ENCODE assay signal across 29 cellular contexts in the genomic region with DNA sequence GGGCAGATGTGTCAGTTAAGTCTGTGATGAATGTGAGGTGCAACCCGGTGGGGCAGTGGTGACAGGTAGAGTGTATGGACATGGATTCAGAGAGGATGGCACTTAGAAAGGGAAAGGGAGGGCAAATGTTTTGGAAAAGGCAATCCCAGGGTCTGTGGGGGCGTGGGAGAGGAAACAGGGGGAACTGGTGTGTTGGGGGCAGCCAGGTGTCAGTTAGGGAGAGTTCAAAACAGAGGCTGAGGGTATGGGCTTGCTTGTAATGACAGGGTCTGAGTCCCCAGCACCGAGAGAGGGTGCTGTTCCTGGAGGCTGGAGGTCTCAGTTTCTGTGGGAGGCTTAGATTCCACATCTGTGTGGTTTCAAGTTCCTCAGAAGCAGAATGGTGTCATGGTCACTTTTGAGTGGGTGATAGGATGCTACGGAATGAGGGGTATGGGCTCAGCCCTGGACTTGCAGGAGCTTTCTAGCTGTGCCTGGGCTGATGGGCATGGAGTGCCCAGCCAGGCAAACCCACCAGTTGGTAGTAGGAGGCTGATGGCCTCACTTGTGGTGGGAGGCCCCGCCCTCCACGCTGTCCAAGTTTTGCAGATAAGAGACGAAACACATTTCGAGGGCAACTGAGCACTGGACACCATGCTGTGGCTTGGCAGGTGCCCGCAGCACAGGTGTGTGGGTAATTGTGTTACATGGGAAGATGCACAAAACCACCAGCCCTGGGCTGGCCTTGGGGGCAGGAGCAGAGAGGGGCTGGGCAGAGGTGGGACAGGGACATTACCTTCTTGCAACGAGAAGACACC.
"Had no signal": no experiment of that assay in that cellular context is flagged by ENCODE, and none has a peak within 500 bp of the region (broad histone marks: within the 10 kb centered on the region; RNA-seq: fewer than 3 reads in every experiment).

No MANE protein-coding gene starts in this region.

- H3K9me3 Mint-ChIP-seq: activated CD4-positive, alpha-beta memory T cell treated with anti-CD3 and anti-CD28 coated beads for 36 hours; activated CD4-positive, alpha-beta T cell treated with anti-CD3 and anti-CD28 coated beads, Interleukin-2, amount 10 ng/mL, durations not matched to agents 24 days and 14 days; activated naive CD4-positive, alpha-beta T cell treated with anti-CD3 and anti-CD28 coated beads for 36 hours; activated naive CD8-positive, alpha-beta T cell treated with anti-CD3 and anti-CD28 coated beads for 36 hours; natural killer cell treated with Interleukin-12 subunit alpha and Interleukin-12 subunit beta and Interleukin-15 and Interleukin-18, amount 100 ng/mL, for 72 hours; T-helper 1 cell treated with Interleukin-12 subunit alpha and Interleukin-12 subunit beta and Interleukin-4 antibody, amounts not matched to agents 30 μg/mL and 1 μg/mL, for 36 hours had no signal

- H3K36me3 ChIP-seq: adrenal gland, esophagus squamous epithelium, left lung, prostate gland, suprapubic skin, tibial artery had no signal

- H3K9me3 ChIP-seq: adrenal gland, body of pancreas, esophagus squamous epithelium, left lung, mucosa of descending colon, prostate gland, suprapubic skin, tibial artery had no signal

- H3K27me3 Mint-ChIP-seq: activated CD4-positive, alpha-beta memory T cell treated with anti-CD3 and anti-CD28 coated beads for 36 hours had no signal

- H3K36me3 Mint-ChIP-seq: activated CD4-positive, alpha-beta memory T cell treated with anti-CD3 and anti-CD28 coated beads for 36 hours; activated naive CD8-positive, alpha-beta T cell treated with anti-CD3 and anti-CD28 coated beads for 36 hours; natural killer cell treated with Interleukin-12 subunit alpha and Interleukin-12 subunit beta and Interleukin-15 and Interleukin-18, amount 100 ng/mL, for 72 hours had no signal

- H3K4me3 Mint-ChIP-seq: activated CD4-positive, alpha-beta memory T cell treated with anti-CD3 and anti-CD28 coated beads for 36 hours; activated CD4-positive, alpha-beta T cell treated with anti-CD3 and anti-CD28 coated beads, Interleukin-2, amount 10 ng/mL, durations not matched to agents 24 days and 14 days; activated naive CD4-positive, alpha-beta T cell treated with anti-CD3 and anti-CD28 coated beads for 36 hours; activated naive CD8-positive, alpha-beta T cell treated with anti-CD3 and anti-CD28 coated beads for 36 hours; natural killer cell treated with Interleukin-12 subunit alpha and Interleukin-12 subunit beta and Interleukin-15 and Interleukin-18, amount 100 ng/mL, for 72 hours; T-helper 1 cell treated with Interleukin-12 subunit alpha and Interleukin-12 subunit beta and Interleukin-4 antibody, amounts not matched to agents 30 μg/mL and 1 μg/mL, for 36 hours had no signal

- DNase-seq: activated CD4-positive, alpha-beta memory T cell treated with anti-CD3 and anti-CD28 coated beads for 36 hours; activated CD4-positive, alpha-beta T cell treated with anti-CD3 and anti-CD28 coated beads, Interleukin-2, amount 10 ng/mL, durations not matched to agents 24 days and 14 days; activated CD4-positive, CD25-positive, alpha-beta regulatory T cell treated with anti-CD3 and anti-CD28 coated beads, Interleukin-2, amount 50 U/mL, for 72 hours; activated effector memory CD4-positive, alpha-beta T cell treated with anti-CD3 and anti-CD28 coated beads, Interleukin-2, amount 50 U/mL, for 16 hours; activated naive CD4-positive, alpha-beta T cell treated with anti-CD3 and anti-CD28 coated beads for 36 hours; activated naive CD8-positive, alpha-beta T cell treated with anti-CD3 and anti-CD28 coated beads for 36 hours; aorta; body of pancreas; effector CD8-positive, alpha-beta T cell; esophagus squamous epithelium; foreskin melanocyte; left lung; mesendoderm; mucosa of descending colon; retina; small intestine; stimulated activated CD4-positive, alpha-beta T cell treated with anti-CD3 and anti-CD28 coated beads, Interleukin-4, amount 100 ng/mL, for 4 hours; stimulated activated naive CD4-positive, alpha-beta T cell; T1000; tibial artery had no signal

- H3K27ac ChIP-seq: adrenal gland, body of pancreas, epithelial cell of prostate, esophagus squamous epithelium, left lung, prostate gland, suprapubic skin, tibial artery had no signal

- H3K4me1 ChIP-seq: body of pancreas, prostate gland had no signal

- H3K27me3 ChIP-seq: body of pancreas had no signal

- H3K27ac Mint-ChIP-seq: activated CD4-positive, alpha-beta memory T cell treated with anti-CD3 and anti-CD28 coated beads for 36 hours; activated CD4-positive, alpha-beta T cell treated with anti-CD3 and anti-CD28 coated beads, Interleukin-2, amount 10 ng/mL, durations not matched to agents 24 days and 14 days; activated naive CD4-positive, alpha-beta T cell treated with anti-CD3 and anti-CD28 coated beads for 36 hours; activated naive CD8-positive, alpha-beta T cell treated with anti-CD3 and anti-CD28 coated beads for 36 hours; T-helper 1 cell treated with Interleukin-12 subunit alpha and Interleukin-12 subunit beta and Interleukin-4 antibody, amounts not matched to agents 30 μg/mL and 1 μg/mL, for 36 hours had no signal

- FAIRE-seq: colon, endometrium, small intestine had no signal

- H3K4me3 ChIP-seq: adrenal gland, body of pancreas, esophagus squamous epithelium, left lung, lung, mucosa of descending colon, prostate gland, suprapubic skin, tibial artery had no signal
